Comparison of ENCODE assay signal across 8 cellular contexts in genomic region chr3:40524571-40525285, GRCh38. TPM values are rescaled to one million over a fixed set of nuclear protein-coding genes. Genes with fewer than 3 reads are reported as not detected.
DNase-seq lines count a peak whose midpoint lies in the region; ATAC-seq and TF ChIP-seq lines count a peak whose summit lies in the region.

Gene ZNF621 (plus strand): TSS chr3:40524960. CDS start chr3:40525841, 881 bp downstream.

- no peaks in the 10 kb centered on the region for H3K27me3 Mint-ChIP-seq in activated B cell treated with CpG ODN at 0.5 μM for 24 hours

- intact Hi-C loops in activated B cell treated with CpG ODN at 0.5 μM for 24 hours (cut with micrococcal nuclease), result loop anchor here (1.0 to 10.0 kb wide), 8 partner anchors 18 to 1140 kb away; partner anchors contain the start of genes EIF1B, RPL14, SLC25A38 and ZNF619

- H3K9me3 Mint-ChIP-seq in activated B cell treated with CpG ODN at 0.5 μM for 24 hours, result no peaks in the 10 kb centered on the region

- H3K27ac ChIP-seq in caudate nucleus (ENCODE audit: low read depth, low read length), result peak within 1 kb of the TSS; percentile 93

- peak within 1 kb of the TSS; percentile 93 for H3K4me3 Mint-ChIP-seq in activated B cell treated with CpG ODN at 0.5 μM for 24 hours

- H3K4me1 Mint-ChIP-seq in activated B cell treated with CpG ODN at 0.5 μM for 24 hours, result peaks cover 18% of the 10 kb centered on the region

- in situ Hi-C loops in ACHN (cut with HindIII; ENCODE audit: low pct_ligation_motif_present, low pct_unique_long_range_greater_than_20kb, low sequenced_read_pairs), result no loop called here

- peak within 1 kb of the TSS; percentile 91 for H3K27ac Mint-ChIP-seq in activated B cell treated with CpG ODN at 0.5 μM for 24 hours

- CTCF ChIA-PET in activated B cell treated with CpG ODN at 0.5 μM for 24 hours (lab: Charles Lee), result interaction anchor here (0.7 to 2.0 kb wide), 2 partner anchors 19 to 56 kb away, joined by 3 to 5 read pairs; partner anchors contain the start of gene ZNF620

- ATAC-seq in GM18520 (IDR thresholded peaks at IDR 0.05; ENCODE audit: unreplicated experiment), result peak; percentile 97
- ATAC-seq in HG03060 (IDR thresholded peaks at IDR 0.05; ENCODE audit: low read depth, unreplicated experiment), result peak; percentile 74
- peak; percentile 99 for ATAC-seq in activated B cell treated with CpG ODN at 0.5 μM for 24 hours (ENCODE audit: low read depth)

- no peak for TF ChIP-seq CTCF in activated B cell treated with CpG ODN at 0.5 μM for 24 hours (IDR thresholded peaks at IDR 0.05)

- DNase-seq in ACHN, result peak; percentile 77
- DNase-seq in NCI-H2196 treated with DMSO at 0.1 percent for 48 hours (lab: John Stamatoyannopoulos, UW; ENCODE audit: unreplicated experiment), result peak; percentile 55
- peak; percentile 88 for DNase-seq in activated B cell treated with CpG ODN at 0.5 μM for 24 hours
- peak in 60 of 61 donors; percentile 6 to 90 (median 79) for DNase-seq in caudate nucleus (lab: John Stamatoyannopoulos, UW)
- peak; percentile 82 for DNase-seq in iris pigment epithelial cell (ENCODE audit: low read depth)
- DNase-seq in stimulated activated CD4-positive, alpha-beta T cell treated with anti-CD3 and anti-CD28 coated beads, Interleukin-12 subunit alpha, Interleukin-12 subunit beta, amount 100 ng/mL, for 4 hours, result peak; percentile 81

- POLR2A ChIA-PET in activated B cell treated with CpG ODN at 0.5 μM for 24 hours (lab: Charles Lee), result interaction anchor here (0.6 to 3.3 kb wide), 10 partner anchors 9 to 675 kb away, joined by 3 to 32 read pairs (median 9); partner anchors contain the start of genes CTNNB1, RPL14, ZNF619 and ZNF620

- H3K36me3 Mint-ChIP-seq in activated B cell treated with CpG ODN at 0.5 μM for 24 hours (ENCODE audit: low read depth), result peaks cover 34% of the 10 kb centered on the region

RNA-seq across cellular contexts. Expression of gene ZNF621, which starts in this region (rescaled TPM):
- 20.2 and 25.8 TPM in 2 replicates for total RNA-seq in activated B cell treated with CpG ODN at 0.5 μM for 24 hours

Comparison
In these comparisons a context has a peak if more than half of its experiments do, and no peak if none do; other contexts are left out.
1. Peak in every context shown above with its lines: DNase-seq, ATAC-seq and H3K27ac ChIP-seq.